8 cellular contexts compared by ENCODE assay signal in the genomic region with DNA sequence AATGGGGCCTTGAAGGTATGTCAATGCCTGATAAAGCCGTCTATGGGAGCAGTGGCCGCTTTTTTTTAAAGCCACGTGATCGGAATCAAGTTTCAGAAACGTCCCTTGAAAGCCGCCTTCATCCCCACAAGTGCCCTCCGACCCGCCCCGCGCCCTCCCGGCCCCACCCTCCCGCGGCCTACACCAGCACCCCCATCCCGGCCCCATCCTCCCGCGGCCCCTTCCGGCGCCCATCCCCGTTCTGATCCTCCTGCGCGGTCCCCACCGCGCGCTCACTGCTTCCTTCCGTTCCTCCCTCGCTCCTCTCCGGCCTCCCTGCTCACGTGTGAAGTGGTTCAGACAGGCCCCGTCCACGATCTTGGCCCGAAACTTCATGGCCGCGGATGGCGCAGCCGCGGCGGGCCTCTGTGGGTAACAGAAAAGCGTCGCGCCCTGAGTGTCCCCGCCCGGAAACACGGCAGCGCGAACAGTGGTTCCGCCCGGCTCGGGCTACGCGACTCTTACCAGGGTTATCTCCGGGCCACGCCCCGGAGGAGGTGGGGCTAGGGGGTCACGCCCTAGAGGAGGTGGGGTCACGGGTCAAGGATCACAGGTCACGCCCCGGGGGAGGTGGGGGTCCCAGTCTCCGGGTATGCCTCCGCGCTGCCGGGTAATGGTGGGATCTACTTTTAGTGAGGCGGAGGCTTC. TPM values are rescaled to one million over a fixed set of nuclear protein-coding genes. Genes with fewer than 3 reads are reported as not detected.
DNase-seq lines count a peak whose midpoint lies in the region; ATAC-seq, FAIRE-seq and TF ChIP-seq lines count a peak whose summit lies in the region.

A gene (minus strand): TSS at position 471 of the 687 bp plus-strand sequence. CDS start 96 bp downstream, at position 375.

- DNase-seq in ELR (ENCODE audit: low read depth) (peak; percentile 93), H54 (ENCODE audit: insufficient read length, low spot score) (peak; percentile 97), LoVo (ENCODE audit: low spot score) (peak; percentile 95), fibroblast of pulmonary artery (ENCODE audit: low read depth) (peak; percentile 88)
- DNase-seq in activated T-helper 9 cell treated with anti-CD3 and anti-CD28 coated beads, Interleukin-2, amount 50 U/mL, for 16 hours (ENCODE audit: low read depth), result peak; percentile 87
- peak; percentile 97 for DNase-seq in natural killer cell treated with Interleukin-12 subunit alpha and Interleukin-12 subunit beta and Interleukin-15 and Interleukin-18, amount 100 ng/mL, for 72 hours (ENCODE audit: low spot score)
- peak; percentile 95 for DNase-seq in stimulated activated naive CD8-positive, alpha-beta T cell treated with anti-CD3 and anti-CD28 coated beads, Interleukin-15, Interleukin-2, amounts not matched to agents 100 U/mL and 50 U/mL, for 24 hours

- TF ChIP-seq POLR2A in H54 (IDR thresholded peaks at IDR 0.05; ENCODE audit: low read depth, low read length), result peak; percentile 90
- peak; percentile 75 for TF ChIP-seq POLR2A in Raji (IDR thresholded peaks at IDR 0.05; ENCODE audit: insufficient read depth, low read depth, low read length)

- FAIRE-seq in H54 (lab: Jason Lieb, UNC), result peak; percentile 53

- H3K27me3 Mint-ChIP-seq in natural killer cell treated with Interleukin-12 subunit alpha and Interleukin-12 subunit beta and Interleukin-15 and Interleukin-18, amount 100 ng/mL, for 72 hours, result no peaks in the 10 kb centered on the region

- peak within 1 kb of the TSS; percentile 92 for H3K4me3 Mint-ChIP-seq in natural killer cell treated with Interleukin-12 subunit alpha and Interleukin-12 subunit beta and Interleukin-15 and Interleukin-18, amount 100 ng/mL, for 72 hours

- no peaks in the 10 kb centered on the region for H3K9me3 Mint-ChIP-seq in natural killer cell treated with Interleukin-12 subunit alpha and Interleukin-12 subunit beta and Interleukin-15 and Interleukin-18, amount 100 ng/mL, for 72 hours

- H3K36me3 Mint-ChIP-seq in natural killer cell treated with Interleukin-12 subunit alpha and Interleukin-12 subunit beta and Interleukin-15 and Interleukin-18, amount 100 ng/mL, for 72 hours, result peaks cover 25% of the 10 kb centered on the region

- no peak for TF ChIP-seq CTCF in fibroblast of pulmonary artery (IDR thresholded peaks at IDR 0.05; ENCODE audit: low read length, missing control alignments)

- H3K4me1 Mint-ChIP-seq in natural killer cell treated with Interleukin-12 subunit alpha and Interleukin-12 subunit beta and Interleukin-15 and Interleukin-18, amount 100 ng/mL, for 72 hours (ENCODE audit: low read depth in 2 of 2), result peaks cover 20 to 22% of the 10 kb centered on the region in 2 donors

- peak within 1 kb of the TSS; percentile 74 for H3K4me3 ChIP-seq in fibroblast of pulmonary artery (replicated peaks; ENCODE audit: low read depth, low read length)

- peak; percentile 100 for ATAC-seq in natural killer cell treated with Interleukin-12 subunit alpha and Interleukin-12 subunit beta and Interleukin-15 and Interleukin-18, amount 100 ng/mL, for 72 hours
- peak; percentile 99 for ATAC-seq in stimulated activated naive CD8-positive, alpha-beta T cell treated with anti-CD3 and anti-CD28 coated beads, Interleukin-15, Interleukin-2, amounts not matched to agents 100 U/mL and 50 U/mL, for 24 hours

- H3K27ac Mint-ChIP-seq in natural killer cell treated with Interleukin-12 subunit alpha and Interleukin-12 subunit beta and Interleukin-15 and Interleukin-18, amount 100 ng/mL, for 72 hours, result peak within 1 kb of the TSS; percentile 94 to 98

RNA-seq across cellular contexts. Expression of the gene that starts here (rescaled TPM):
- 10 to 100 TPM; 60.4 to 61.7 TPM for total RNA-seq in natural killer cell treated with Interleukin-12 subunit alpha and Interleukin-12 subunit beta and Interleukin-15 and Interleukin-18, amount 100 ng/mL, for 72 hours

Comparison
In these comparisons a context has a peak if more than half of its experiments do, and no peak if none do; other contexts are left out.
1. Peak in every context shown above with its lines: DNase-seq, ATAC-seq and H3K4me3 ChIP-seq.